ENCODE assay signal across 22 cellular contexts in genomic region chr14:76007852-76008251, GRCh38.
"Had no signal": no experiment of that assay in that cellular context is flagged by ENCODE, and none has a peak within 500 bp of the region (broad histone marks: within the 10 kb centered on the region; RNA-seq: fewer than 3 reads in every experiment).

No MANE protein-coding gene starts in this region.

- H3K4me3 ChIP-seq: body of pancreas, colonic mucosa, esophagus muscularis mucosa, gastrocnemius medialis, heart left ventricle, lung, prostate gland, upper lobe of left lung had no signal

- ATAC-seq: activated naive CD4-positive, alpha-beta T cell treated with anti-CD3 and anti-CD28 coated beads, Interleukin-2, amount 50 U/mL, for 72 hours; body of pancreas; gastrocnemius medialis; heart left ventricle; left colon; right cardiac atrium; T-cell had no signal

- H3K4me1 ChIP-seq: colonic mucosa, prostate gland, upper lobe of left lung had no signal

- H3K27ac Mint-ChIP-seq: activated naive CD4-positive, alpha-beta T cell treated with anti-CD3 and anti-CD28 coated beads, Interleukin-2, amount 50 U/mL, for 72 hours; mesothelial cell of epicardium; T-cell had no signal

- H3K4me1 Mint-ChIP-seq: T-cell had no signal

- H3K27ac ChIP-seq: body of pancreas, colonic mucosa, esophagus muscularis mucosa, gastrocnemius medialis, heart left ventricle, prostate gland, upper lobe of left lung had no signal

- H3K36me3 ChIP-seq: colonic mucosa, prostate gland had no signal

- H3K27me3 Mint-ChIP-seq: T-cell had no signal

- DNase-seq: activated CD4-positive, alpha-beta T cell treated with anti-CD3 and anti-CD28 coated beads, Interleukin-2, amount 50 U/mL, for 4 hours; activated CD4-positive, CD25-positive, alpha-beta regulatory T cell treated with anti-CD3 and anti-CD28 coated beads, Interleukin-2, amount 50 U/mL, for 72 hours; activated T-cell treated with anti-CD3 and anti-CD28 coated beads, Interleukin-2, amount 50 U/mL, for 1 hour; amniotic stem cell; body of pancreas; central memory CD4-positive, alpha-beta T cell; colonic mucosa; gastrocnemius medialis; heart left ventricle; left colon; right cardiac atrium; small intestine; stimulated activated CD4-positive, alpha-beta T cell treated with anti-CD3 and anti-CD28 coated beads, Interleukin-4, amount 100 ng/mL, for 24 hours; stimulated activated naive CD4-positive, alpha-beta T cell treated with Interleukin-2 at 50 U/mL for 16 hours; T-cell; T-helper 9 cell; upper lobe of left lung had no signal

- H3K4me3 Mint-ChIP-seq: mesothelial cell of epicardium, T-cell had no signal

- H3K27me3 ChIP-seq: body of pancreas, colonic mucosa, esophagus muscularis mucosa, gastrocnemius medialis, heart left ventricle, upper lobe of left lung had no signal

- H3K9me3 ChIP-seq: body of pancreas, colonic mucosa, gastrocnemius medialis, prostate gland had no signal
